Comparison of ENCODE assay signal across 8 cellular contexts in genomic region chr12:117190210-117190781, GRCh38. TPM values are rescaled to one million over a fixed set of nuclear protein-coding genes. Genes with fewer than 3 reads are reported as not detected.
A peak's percentile ranks its signal among the peaks of the same experiment; 100 is the strongest.
DNase-seq lines count a peak whose midpoint lies in the region; ATAC-seq and TF ChIP-seq lines count a peak whose summit lies in the region.

Gene FBXO21 (minus strand): TSS chr12:117190470. CDS start chr12:117190456, 14 bp downstream.

- H3K4me3 ChIP-seq in neural cell (ENCODE audit: low read length): peak within 1 kb of the TSS; percentile 100

- peak within 1 kb of the TSS; percentile 82 for H3K27ac ChIP-seq in neural cell (ENCODE audit: low read length)

- H3K9ac ChIP-seq in neural cell (ENCODE audit: low read length): peak within 1 kb of the TSS; percentile 93

- H3K36me3 ChIP-seq in neural cell (ENCODE audit: insufficient read depth, low read length): peaks cover 7% of the 10 kb centered on the region

- no peaks in the 10 kb centered on the region for H3K9me2 ChIP-seq in neural cell (ENCODE audit: insufficient read depth, low read length)

- H3K27ac Mint-ChIP-seq in stimulated activated naive CD8-positive, alpha-beta T cell treated with anti-CD3 and anti-CD28 coated beads, Interleukin-15, amount 100 ng/mL, for 72 hours: peak within 1 kb of the TSS; percentile 96 to 97

- H3K4me3 Mint-ChIP-seq in stimulated activated naive CD8-positive, alpha-beta T cell treated with anti-CD3 and anti-CD28 coated beads, Interleukin-15, amount 100 ng/mL, for 72 hours: peak within 1 kb of the TSS; percentile 93

- no peaks in the 10 kb centered on the region for H3K9me3 ChIP-seq in neural cell (ENCODE audit: low read length)

- H3K27me3 Mint-ChIP-seq in stimulated activated naive CD8-positive, alpha-beta T cell treated with anti-CD3 and anti-CD28 coated beads, Interleukin-15, amount 100 ng/mL, for 72 hours: no peaks in the 10 kb centered on the region

- no peak for TF ChIP-seq CTCF in neural cell (IDR thresholded peaks at IDR 0.05; ENCODE audit: poor library complexity, severe bottlenecking)

- H3K27me3 ChIP-seq in neural cell (ENCODE audit: insufficient read depth, low read depth, low read length): no peaks in the 10 kb centered on the region

- peaks cover 34% of the 10 kb centered on the region for H3K4me1 Mint-ChIP-seq in stimulated activated naive CD8-positive, alpha-beta T cell treated with anti-CD3 and anti-CD28 coated beads, Interleukin-15, amount 100 ng/mL, for 72 hours

- DNase-seq in EH (ENCODE audit: low read depth) (peak; percentile 83), H4 (ENCODE audit: low spot score) (peak; percentile 64), LoVo (ENCODE audit: low spot score) (peak; percentile 98), fibroblast of the conjunctiva (ENCODE audit: low read depth) (peak; percentile 53)
- DNase-seq in activated effector memory CD4-positive, alpha-beta T cell treated with anti-CD3 and anti-CD28 coated beads, Interleukin-2, amount 50 U/mL, for 16 hours: peak; percentile 98
- peak; percentile 92 to 95 for DNase-seq in stimulated activated naive CD8-positive, alpha-beta T cell treated with anti-CD3 and anti-CD28 coated beads, Interleukin-15, amount 100 ng/mL, for 72 hours

- no peaks in the 10 kb centered on the region for H4K20me1 ChIP-seq in neural cell (ENCODE audit: insufficient read depth)

- peak; percentile 55 for TF ChIP-seq EP300 in neural cell (conservative IDR thresholded peaks at IDR 0.05; ENCODE audit: poor library complexity, severe bottlenecking)

- H3K79me2 ChIP-seq in neural cell (replicated peaks; ENCODE audit: insufficient read depth, low read length): peaks cover 38% of the 10 kb centered on the region

- TF ChIP-seq POLR2A in Raji (IDR thresholded peaks at IDR 0.05; ENCODE audit: insufficient read depth, low read depth, low read length): peak; percentile 97

- no peaks in the 10 kb centered on the region for H3F3A ChIP-seq in neural cell (ENCODE audit: insufficient read depth, low read length, poor library complexity, severe bottlenecking)

- ATAC-seq in stimulated activated naive CD8-positive, alpha-beta T cell treated with anti-CD3 and anti-CD28 coated beads, Interleukin-15, amount 100 ng/mL, for 72 hours: peak; percentile 94

- peak within 1 kb of the TSS; percentile 67 for H3K4me2 ChIP-seq in neural cell (ENCODE audit: low read length)

- peak within 1 kb of the TSS; percentile 56 for H2AFZ ChIP-seq in neural cell (ENCODE audit: low read depth, low read length)

- peaks cover 0 to 8% of the 10 kb centered on the region in 2 donors for H3K9me3 Mint-ChIP-seq in stimulated activated naive CD8-positive, alpha-beta T cell treated with anti-CD3 and anti-CD28 coated beads, Interleukin-15, amount 100 ng/mL, for 72 hours

- no peak for TF ChIP-seq RAD21 in neural cell (conservative IDR thresholded peaks at IDR 0.05)

TF ChIP-seq in neural cell, 6 proteins besides CTCF, POLR2A, EP300 and RAD21:
- TF ChIP-seq POLR2AphosphoS5 (IDR thresholded peaks at IDR 0.05): peak; percentile 99
- peak; percentile 82 for TF ChIP-seq MXI1 (conservative IDR thresholded peaks at IDR 0.05; ENCODE audit: poor library complexity, severe bottlenecking)
- TF ChIP-seq SMC3 (conservative IDR thresholded peaks at IDR 0.05; ENCODE audit: poor library complexity): no peak
- TF ChIP-seq EZH2 (IDR thresholded peaks at IDR 0.05; ENCODE audit: borderline replicate concordance, insufficient read depth, low read length, poor library complexity, severe bottlenecking): no peak
- peak; percentile 100 for TF ChIP-seq TAF1 (IDR thresholded peaks at IDR 0.05; ENCODE audit: low read depth)
- peak; percentile 98 for TF ChIP-seq REST (IDR thresholded peaks at IDR 0.05; ENCODE audit: borderline replicate concordance)

RNA-seq across cellular contexts. Expression of gene FBXO21, which starts in this region (rescaled TPM):
- 33.7 and 38.3 TPM in 2 replicates for total RNA-seq in H4 (2014; rRNA removed; shearing (Covaris generic))
- 127 and 144 TPM in 2 replicates for polyA plus RNA-seq in neural cell
- polyA minus RNA-seq in neural cell: 159 and 181 TPM in 2 replicates

Comparison
In these comparisons a context has a peak if more than half of its experiments do, and no peak if none do; other contexts are left out.
1. Peak in every context shown above with its lines: DNase-seq, ATAC-seq, H3K4me3 ChIP-seq and H3K27ac ChIP-seq.